ENCODE assay signal across 17 cellular contexts in genomic region chr2:176558574-176559140, GRCh38.
DNase-seq lines count a peak whose midpoint lies in the region; ATAC-seq, FAIRE-seq and TF ChIP-seq lines count a peak whose summit lies in the region.
"Had no signal": no experiment of that assay in that cellular context is flagged by ENCODE, and none has a peak within 500 bp of the region (broad histone marks: within the 10 kb centered on the region; RNA-seq: fewer than 3 reads in every experiment).

No MANE protein-coding gene starts in this region.

- H3K4me3 ChIP-seq in A549 = no peak overlapping the region
- no peak overlapping the region for H3K4me3 ChIP-seq in GM12865 (ENCODE audit: low read depth, low read length)
- H3K4me3 ChIP-seq in MM.1S (ENCODE audit: low read length) = peak overlapping the region; percentile 1; the same call in 1 of the 2 replicates
- H3K4me3 ChIP-seq in K562 = no peak overlapping the region
- no peak overlapping the region for H3K4me3 ChIP-seq in prostate gland

- intact Hi-C loops in K562 (cut with micrococcal nuclease) (loop anchor here (10.0 kb wide), 1 partner anchor 174 kb away; no protein-coding TSS in a partner anchor), prostate gland (cut with DNase I) (loop anchor here (5.0 kb wide), 1 partner anchor 101 kb away; no protein-coding TSS in a partner anchor)

- DNase-seq in A549 (ENCODE audit: low read depth in 1 of 2, low spot score in 1 of 2) (no peak), GM12865 (ENCODE audit: low read depth) (peak; percentile 36), MM.1S (peak; percentile 90), K562 (ENCODE audit: extremely low read depth in 1 of 4, low spot score in 3 of 4) (no peak), globus pallidus (ENCODE audit: low spot score) (no peak), prostate gland (ENCODE audit: low spot score) (no peak)
- DNase-seq: CD8-positive, alpha-beta T cell; COR-L47; DMS153; DMS79 treated with DMSO at 0.1 percent for 48 hours; EL had no signal

- BruUV-seq in K562 (replicated peaks; lab: Mats Ljungman, UMichigan) = no TSS peak

- TF ChIP-seq RAD21 in A549 (conservative IDR thresholded peaks at IDR 0.05 in 1 of 2, IDR thresholded peaks at IDR 0.05 in 1 of 2) = no peak
- TF ChIP-seq RAD21 in K562 (CRISPR knock-in tag; conservative IDR thresholded peaks at IDR 0.05 in 1 of 2, IDR thresholded peaks at IDR 0.05 in 1 of 2) = no peak

- peaks cover 13% of the 10 kb centered on the region for H3F3A ChIP-seq in MM.1S (ENCODE audit: insufficient read depth, low read length)

- TF ChIP-seq POLR2A in A549 (IDR thresholded peaks at IDR 0.05; ENCODE audit: low read length) (no peak), K562 (conservative IDR thresholded peaks at IDR 0.05) (no peak), prostate gland (IDR thresholded peaks at IDR 0.05) (no peak)

- no peak for ATAC-seq in A549
- no peak for ATAC-seq in K562
- no peak for ATAC-seq in HG02885 (IDR thresholded peaks at IDR 0.05; ENCODE audit: poor library complexity, unreplicated experiment)
- ATAC-seq: CD8-positive, alpha-beta T cell; HCT116 had no signal

- TF ChIP-seq CTCF in A549 (IDR thresholded peaks at IDR 0.05) (no peak), GM12865 (IDR thresholded peaks at IDR 0.05; ENCODE audit: insufficient read depth, low read depth, low read length, missing control alignments) (no peak), MM.1S (IDR thresholded peaks at IDR 0.05; ENCODE audit: low read length) (no peak), K562 (IDR thresholded peaks at IDR 0.05 in 2 of 3, conservative IDR thresholded peaks at IDR 0.05 in 1 of 3; ENCODE audit: insufficient read depth in 2 of 3, low read depth in 1 of 3, low read length in 3 of 3) (no peak), prostate gland (IDR thresholded peaks at IDR 0.05) (no peak)

- CTCF ChIA-PET in A549 (lab: Yijun Ruan, JAX) (interaction anchor here (0.7 to 3.6 kb wide), 6 partner anchors 8 to 419 kb away, joined by 3 to 28 read pairs (median 3); no protein-coding TSS in a partner anchor), K562 (lab: Yijun Ruan, JAX; ENCODE audit: low intra/inter-chr PET ratio) (no interaction called here)

- POLR2A ChIA-PET in A549 (lab: Yijun Ruan, JAX) = no interaction called here
- POLR2A ChIA-PET in K562 (lab: Yijun Ruan, JAX) = interaction anchor here (0.6 kb wide), 1 partner anchor 44 kb away, joined by 3 read pairs; no protein-coding TSS in a partner anchor

- H3K4me1 ChIP-seq in A549 (peaks cover 21% of the 10 kb centered on the region), MM.1S (ENCODE audit: low read length) (peaks cover 16% of the 10 kb centered on the region), K562 (replicated peaks in 1 of 2; ENCODE audit: control insufficient read depth in 2 of 2, insufficient read depth in 2 of 2, low read length in 2 of 2) (peaks cover 0 to 1% of the 10 kb centered on the region in 2 experiments; a peak in 1 of 5 replicates), prostate gland (replicated peaks) (no peaks in the 10 kb centered on the region)

- no peaks in the 10 kb centered on the region for H3K9me2 ChIP-seq in MM.1S (replicated peaks; ENCODE audit: insufficient read depth, low read length)

- H3K36me3 ChIP-seq in MM.1S (replicated peaks; ENCODE audit: insufficient read depth, low read length) (no peaks in the 10 kb centered on the region), K562 (ENCODE audit: control insufficient read depth, insufficient read depth, low read length) (no peaks in the 10 kb centered on the region), prostate gland (no peaks in the 10 kb centered on the region)

- no peak for FAIRE-seq in A549 (lab: Jason Lieb, UNC)
- FAIRE-seq in K562 (lab: Jason Lieb, UNC) = no peak
- FAIRE-seq: A204.1, D721Med, G401.6, GM19239 had no signal

- H3K9me3 ChIP-seq in A549 (no peaks in the 10 kb centered on the region), MM.1S (replicated peaks; ENCODE audit: insufficient read depth, low read length) (no peaks in the 10 kb centered on the region), K562 (replicated peaks; ENCODE audit: control insufficient read depth, insufficient read depth, low read depth, low read length) (no peaks in the 10 kb centered on the region), prostate gland (no peaks in the 10 kb centered on the region)

- H2AFZ ChIP-seq in MM.1S (ENCODE audit: low read length) (peak overlapping the region; percentile 37; the same call in 1 of the 2 replicates), K562 (ENCODE audit: low read depth, low read length) (no peak overlapping the region)

- 92% methylated on average over 4 of the region's 4 CpGs for WGBS in A549 (ENCODE audit: missing lambda C conversion rate)
- WGBS in K562 (ENCODE audit: insufficient coverage, low coverage, missing lambda C conversion rate) = 0% methylated on average over 4 of the region's 4 CpGs
- 72% methylated on average over 4 of the region's 4 CpGs for WGBS in prostate gland

- H3K27me3 ChIP-seq in MM.1S (replicated peaks; ENCODE audit: insufficient read depth, low read length) = no peaks in the 10 kb centered on the region
- H3K27me3 ChIP-seq in K562 (ENCODE audit: control insufficient read depth in 2 of 2, insufficient read depth in 2 of 2, low read length in 2 of 2) = peaks cover 0 to 18% of the 10 kb centered on the region in 2 experiments; a peak in 3 of 5 replicates
- peaks cover 4% of the 10 kb centered on the region for H3K27me3 ChIP-seq in prostate gland (replicated peaks; ENCODE audit: insufficient read depth)

- no peaks in the 10 kb centered on the region for H3K79me2 ChIP-seq in MM.1S (ENCODE audit: low read length)
- H3K79me2 ChIP-seq in K562 (ENCODE audit: control insufficient read depth, insufficient read depth, low read length) = no peaks in the 10 kb centered on the region

- H3K4me2 ChIP-seq in A549 = no peak overlapping the region
- H3K4me2 ChIP-seq in MM.1S (ENCODE audit: low read depth, low read length) = peak overlapping the region; percentile 43; the same call in 1 of the 2 replicates
- H3K4me2 ChIP-seq in K562 (ENCODE audit: insufficient read depth, low read length) = no peak overlapping the region

- H3K9ac ChIP-seq in MM.1S (ENCODE audit: low read length) (no peak overlapping the region), K562 (ENCODE audit: insufficient read depth in 1 of 2, low read depth in 2 of 2, low read length in 2 of 2) (no peak overlapping the region)

- no peaks in the 10 kb centered on the region for H3K9me1 ChIP-seq in K562 (ENCODE audit: control insufficient read depth, insufficient read depth, low read length)

- H3K27ac ChIP-seq in A549 = no peak overlapping the region; a peak in 1 of 6 replicates
- H3K27ac ChIP-seq in MM.1S (ENCODE audit: low read length) = peak overlapping the region; percentile 39; the same call in 1 of the 2 replicates
- H3K27ac ChIP-seq in K562 (ENCODE audit: extremely low read depth, low read depth, low read length) = no peak overlapping the region
- H3K27ac ChIP-seq in prostate gland = no peak overlapping the region

- in situ Hi-C loops in K562 (cut with MboI) = no loop called here

- H4K20me1 ChIP-seq in MM.1S (ENCODE audit: insufficient read depth, low read length) = no peaks in the 10 kb centered on the region
- H4K20me1 ChIP-seq in K562 (replicated peaks; ENCODE audit: control insufficient read depth, insufficient read depth, low read length) = no peaks in the 10 kb centered on the region

- TF ChIP-seq EP300 in A549 (IDR thresholded peaks at IDR 0.05) (no peak), K562 (IDR thresholded peaks at IDR 0.05; ENCODE audit: low read length) (no peak)

TF ChIP-seq in A549, 52 proteins besides CTCF, POLR2A, EP300 and RAD21:
- peak; percentile 76 for TF ChIP-seq MAFK (IDR thresholded peaks at IDR 0.05; ENCODE audit: partially characterized antibody)
- TF ChIP-seq RARB (CRISPR knock-in tag; IDR thresholded peaks at IDR 0.05) = no peak

TF ChIP-seq in K562, 482 proteins besides CTCF, POLR2A, EP300 and RAD21 (continues in another document):
- TF ChIP-seq C11orf30 (IDR thresholded peaks at IDR 0.05; ENCODE audit: low read depth) = peak; percentile 37; the same call in 1 of the 2 replicates
- no peak for TF ChIP-seq MITF (IDR thresholded peaks at IDR 0.05)
- TF ChIP-seq BMI1 (IDR thresholded peaks at IDR 0.05; ENCODE audit: low read length) = no peak
- TF ChIP-seq RAD51 (IDR thresholded peaks at IDR 0.05; ENCODE audit: borderline replicate concordance, low read depth) = no peak
- peak; percentile 50 for TF ChIP-seq ZNF316 (IDR thresholded peaks at IDR 0.05)
- peak; percentile 52 for TF ChIP-seq MAFG (tag; conservative IDR thresholded peaks at IDR 0.05)
- no peak for TF ChIP-seq STAT6 (CRISPR knock-in tag; IDR thresholded peaks at IDR 0.05)
- TF ChIP-seq ZNF584 (CRISPR knock-in tag; IDR thresholded peaks at IDR 0.05; ENCODE audit: low read depth) = no peak

Comparison
In these comparisons a context has a peak if more than half of its experiments do, and no peak if none do; other contexts are left out.
1. DNase-seq: peak in GM12865 (single experiment) and MM.1S (single experiment); none in A549 (0 of 2), K562 (0 of 4), globus pallidus (single experiment) and prostate gland (single experiment).
2. Of the 35 proteins assayed by ChIP-seq in both K562 and A549: peak only in K562: none; only in A549: MAFK; in both: none; in neither: 34.